ENCODE assay signal across 1 cellular context in the genomic region with DNA sequence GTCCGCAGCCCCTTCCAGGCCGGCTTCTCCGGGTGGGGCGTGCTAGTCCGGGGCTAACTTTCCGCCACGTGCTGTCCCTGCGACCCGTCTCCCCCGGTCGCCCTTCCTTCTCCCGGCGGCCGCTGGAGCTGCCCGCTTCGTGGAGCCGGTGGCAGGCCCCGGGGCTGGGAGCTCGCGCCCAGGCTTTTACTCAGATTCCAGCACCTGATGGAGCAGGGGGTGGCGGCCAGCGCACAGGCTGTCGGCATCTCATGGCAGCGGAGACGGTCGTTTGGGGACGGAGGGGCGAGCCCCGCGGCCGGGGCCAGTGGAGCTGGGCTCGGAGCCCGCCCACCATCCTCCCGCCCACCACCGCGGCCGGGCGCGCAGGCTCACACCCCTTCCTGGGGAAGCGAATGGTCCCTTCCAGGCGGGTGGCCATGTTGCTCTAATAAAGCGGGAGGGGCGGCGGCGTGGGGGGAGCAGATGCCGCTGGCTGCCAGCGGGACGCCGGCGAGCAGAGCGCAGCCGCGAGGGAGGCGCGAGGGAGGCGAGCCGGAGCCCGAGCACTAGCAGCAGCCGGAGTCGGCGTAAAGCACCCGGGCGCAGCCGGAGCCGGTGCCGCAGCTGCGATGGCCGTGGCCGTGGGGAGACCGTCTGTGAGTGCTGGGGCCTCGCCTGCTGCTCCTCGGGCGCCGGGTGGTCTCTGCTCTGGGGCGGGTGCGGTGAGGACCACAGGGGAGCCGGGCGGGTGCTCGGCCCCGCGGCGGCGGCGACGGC.
TF ChIP-seq lines count a peak whose summit lies in the region.

A gene (plus strand): TSS at position 460 of the 759 bp plus-strand sequence. CDS start 152 bp downstream, at position 612.

TF ChIP-seq in HepG2, 621 proteins besides CTCF, POLR2A, EP300 and RAD21 (continued from another document and continues in another):
- no peak for TF ChIP-seq NONO (IDR thresholded peaks at IDR 0.05)
- TF ChIP-seq NONO (CRISPR knock-in tag; conservative IDR thresholded peaks at IDR 0.05): peak; percentile 95
- peak; percentile 52 for TF ChIP-seq ZSCAN31 (CRISPR knock-in tag; IDR thresholded peaks at IDR 0.05; ENCODE audit: low read depth)
- TF ChIP-seq ZNF225 (CRISPR knock-in tag; IDR thresholded peaks at IDR 0.05): no peak; the same call in 1 of the 2 replicates
- TF ChIP-seq MLLT10 (CRISPR knock-in tag; IDR thresholded peaks at IDR 0.05): no peak
- no peak for TF ChIP-seq MXD4 (CRISPR knock-in tag; IDR thresholded peaks at IDR 0.05)
- no peak for TF ChIP-seq AHR (CRISPR knock-in tag; IDR thresholded peaks at IDR 0.05)
- peak; percentile 97 for TF ChIP-seq HNRNPLL (IDR thresholded peaks at IDR 0.05; ENCODE audit: low read depth, low read length, poor library complexity, severe bottlenecking)
- TF ChIP-seq MED1 (CRISPR knock-in tag; IDR thresholded peaks at IDR 0.05): peak; percentile 50
- TF ChIP-seq ZNF501 (CRISPR knock-in tag; IDR thresholded peaks at IDR 0.05): peak; percentile 61; the same call in 1 of the 2 replicates
- TF ChIP-seq ZNF788 (CRISPR knock-in tag; IDR thresholded peaks at IDR 0.05; ENCODE audit: borderline replicate concordance): peak; percentile 36; the same call in 1 of the 2 replicates
- TF ChIP-seq ZNF558 (CRISPR knock-in tag; IDR thresholded peaks at IDR 0.05; ENCODE audit: borderline replicate concordance): peak; percentile 91
- no peak for TF ChIP-seq LCORL (IDR thresholded peaks at IDR 0.05)
- peak; percentile 76 for TF ChIP-seq LCORL (CRISPR knock-in tag; IDR thresholded peaks at IDR 0.05)
- TF ChIP-seq ZNF614 (CRISPR knock-in tag; IDR thresholded peaks at IDR 0.05; ENCODE audit: borderline replicate concordance): peak; percentile 86; the same call in 1 of the 2 replicates
- TF ChIP-seq ZC3H13 (CRISPR knock-in tag; IDR thresholded peaks at IDR 0.05): no peak
- peak; percentile 80; the same call in 1 of the 2 replicates for TF ChIP-seq ZNF556 (CRISPR knock-in tag; IDR thresholded peaks at IDR 0.05; ENCODE audit: borderline replicate concordance)
- no peak for TF ChIP-seq ZNF354B (CRISPR knock-in tag; IDR thresholded peaks at IDR 0.05)
- TF ChIP-seq MEIS2 (CRISPR knock-in tag; IDR thresholded peaks at IDR 0.05): peak; percentile 43; the same call in 1 of the 2 replicates
- TF ChIP-seq SMC3 (IDR thresholded peaks at IDR 0.05; ENCODE audit: low read length): no peak
- no peak for TF ChIP-seq ZNF382 (CRISPR knock-in tag; IDR thresholded peaks at IDR 0.05; ENCODE audit: borderline replicate concordance)
- TF ChIP-seq SIN3B (IDR thresholded peaks at IDR 0.05; ENCODE audit: low read length): no peak
- TF ChIP-seq FOXO1 (CRISPR knock-in tag; IDR thresholded peaks at IDR 0.05): no peak; the same call in 1 of the 2 replicates
- peak; percentile 94 for TF ChIP-seq ZNF850 (CRISPR knock-in tag; conservative IDR thresholded peaks at IDR 0.05)
- no peak for TF ChIP-seq CHD2 (IDR thresholded peaks at IDR 0.05; ENCODE audit: low read depth, low read length)
- TF ChIP-seq, protein P1, sequence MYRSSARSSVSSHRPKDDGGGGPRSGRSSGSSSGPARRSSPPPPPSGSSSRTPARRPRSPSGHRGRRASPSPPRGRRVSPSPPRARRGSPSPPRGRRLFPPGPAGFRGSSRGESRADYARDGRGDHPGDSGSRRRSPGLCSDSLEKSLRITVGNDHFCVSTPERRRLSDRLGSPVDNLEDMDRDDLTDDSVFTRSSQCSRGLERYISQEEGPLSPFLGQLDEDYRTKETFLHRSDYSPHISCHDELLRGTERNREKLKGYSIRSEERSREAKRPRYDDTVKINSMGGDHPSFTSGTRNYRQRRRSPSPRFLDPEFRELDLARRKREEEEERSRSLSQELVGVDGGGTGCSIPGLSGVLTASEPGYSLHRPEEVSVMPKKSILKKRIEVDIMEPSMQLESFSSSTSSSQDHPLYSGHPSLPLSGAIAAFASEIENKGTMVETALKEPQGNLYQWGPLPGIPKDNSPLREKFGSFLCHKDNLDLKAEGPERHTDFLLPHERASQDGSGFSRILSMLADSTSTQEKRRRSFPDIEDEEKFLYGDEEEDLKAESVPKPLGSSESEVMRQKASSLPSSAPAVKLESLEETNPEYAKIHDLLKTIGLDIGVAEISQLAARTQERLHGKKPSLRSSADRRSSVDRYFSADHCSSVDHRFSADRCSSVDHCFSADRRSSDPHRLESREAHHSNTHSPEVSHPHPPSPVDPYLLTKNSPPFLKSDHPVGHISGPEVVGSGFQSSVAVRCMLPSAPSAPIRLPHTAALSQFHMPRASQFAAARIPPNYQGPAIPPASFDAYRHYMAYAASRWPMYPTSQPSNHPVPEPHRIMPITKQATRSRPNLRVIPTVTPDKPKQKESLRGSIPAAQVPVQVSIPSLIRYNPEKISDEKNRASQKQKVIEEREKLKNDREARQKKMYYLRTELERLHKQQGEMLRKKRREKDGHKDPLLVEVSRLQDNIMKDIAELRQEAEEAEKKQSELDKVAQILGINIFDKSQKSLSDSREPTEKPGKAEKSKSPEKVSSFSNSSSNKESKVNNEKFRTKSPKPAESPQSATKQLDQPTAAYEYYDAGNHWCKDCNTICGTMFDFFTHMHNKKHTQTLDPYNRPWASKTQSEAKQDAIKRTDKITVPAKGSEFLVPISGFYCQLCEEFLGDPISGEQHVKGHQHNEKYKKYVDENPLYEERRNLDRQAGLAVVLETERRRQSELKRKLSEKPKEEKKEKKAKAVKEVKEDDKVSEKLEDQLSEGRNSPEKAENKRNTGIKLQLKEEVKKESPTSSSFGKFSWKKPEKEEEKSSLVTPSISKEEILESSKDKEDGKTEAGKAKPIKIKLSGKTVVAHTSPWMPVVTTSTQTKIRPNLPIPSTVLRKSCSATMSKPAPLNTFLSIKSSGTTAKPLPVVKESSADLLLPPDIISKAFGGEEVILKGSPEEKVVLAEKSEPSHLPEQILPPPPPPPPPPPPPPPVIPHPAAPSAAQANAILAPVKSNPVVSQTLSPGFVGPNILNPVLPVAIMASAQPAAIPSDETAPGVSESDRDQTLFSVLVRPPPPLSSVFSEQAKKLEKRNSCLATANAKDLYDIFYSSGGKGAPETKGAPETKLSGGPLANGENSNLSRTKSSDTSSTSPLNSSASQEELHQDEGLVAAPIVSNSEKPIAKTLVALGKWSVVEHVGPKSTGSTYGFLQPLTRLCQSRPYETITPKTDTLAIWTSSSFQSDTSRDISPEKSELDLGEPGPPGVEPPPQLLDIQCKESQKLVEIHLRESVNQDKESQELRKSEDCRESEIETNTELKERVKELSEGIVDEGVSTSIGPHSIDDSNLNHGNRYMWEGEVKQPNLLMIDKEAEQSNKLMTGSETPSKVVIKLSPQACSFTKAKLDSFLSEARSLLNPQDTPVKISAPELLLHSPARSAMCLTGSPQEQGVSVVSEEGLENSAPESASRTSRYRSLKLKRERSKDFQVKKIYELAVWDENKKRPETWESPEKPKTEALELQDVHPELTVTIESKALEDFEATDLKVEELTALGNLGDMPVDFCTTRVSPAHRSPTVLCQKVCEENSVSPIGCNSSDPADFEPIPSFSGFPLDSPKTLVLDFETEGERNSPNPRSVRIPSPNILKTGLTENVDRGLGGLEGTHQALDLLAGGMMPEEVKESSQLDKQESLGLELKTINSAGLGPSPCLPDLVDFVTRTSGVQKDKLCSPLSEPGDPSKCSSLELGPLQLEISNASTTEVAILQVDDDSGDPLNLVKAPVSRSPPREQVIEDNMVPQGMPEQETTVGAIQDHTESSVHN (CRISPR knock-in tag; IDR thresholded peaks at IDR 0.05): peak; percentile 29; the same call in 1 of the 2 replicates
- TF ChIP-seq, protein P2, sequence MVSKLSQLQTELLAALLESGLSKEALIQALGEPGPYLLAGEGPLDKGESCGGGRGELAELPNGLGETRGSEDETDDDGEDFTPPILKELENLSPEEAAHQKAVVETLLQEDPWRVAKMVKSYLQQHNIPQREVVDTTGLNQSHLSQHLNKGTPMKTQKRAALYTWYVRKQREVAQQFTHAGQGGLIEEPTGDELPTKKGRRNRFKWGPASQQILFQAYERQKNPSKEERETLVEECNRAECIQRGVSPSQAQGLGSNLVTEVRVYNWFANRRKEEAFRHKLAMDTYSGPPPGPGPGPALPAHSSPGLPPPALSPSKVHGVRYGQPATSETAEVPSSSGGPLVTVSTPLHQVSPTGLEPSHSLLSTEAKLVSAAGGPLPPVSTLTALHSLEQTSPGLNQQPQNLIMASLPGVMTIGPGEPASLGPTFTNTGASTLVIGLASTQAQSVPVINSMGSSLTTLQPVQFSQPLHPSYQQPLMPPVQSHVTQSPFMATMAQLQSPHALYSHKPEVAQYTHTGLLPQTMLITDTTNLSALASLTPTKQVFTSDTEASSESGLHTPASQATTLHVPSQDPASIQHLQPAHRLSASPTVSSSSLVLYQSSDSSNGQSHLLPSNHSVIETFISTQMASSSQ (IDR thresholded peaks at IDR 0.05; ENCODE audit: low read depth): no peak
- TF ChIP-seq, protein P2 (CRISPR knock-in tag; IDR thresholded peaks at IDR 0.05; ENCODE audit: borderline replicate concordance): peak; percentile 51; the same call in 1 of the 2 replicates
- TF ChIP-seq HDAC6 (IDR thresholded peaks at IDR 0.05; ENCODE audit: low read depth, low read length): no peak
- TF ChIP-seq SNRNP70 (IDR thresholded peaks at IDR 0.05; ENCODE audit: low read depth, low read length): no peak
- TF ChIP-seq CBFB (CRISPR knock-in tag; IDR thresholded peaks at IDR 0.05): peak; percentile 81
- TF ChIP-seq PPARG (CRISPR knock-in tag; conservative IDR thresholded peaks at IDR 0.05): no peak
- TF ChIP-seq, protein P3, sequence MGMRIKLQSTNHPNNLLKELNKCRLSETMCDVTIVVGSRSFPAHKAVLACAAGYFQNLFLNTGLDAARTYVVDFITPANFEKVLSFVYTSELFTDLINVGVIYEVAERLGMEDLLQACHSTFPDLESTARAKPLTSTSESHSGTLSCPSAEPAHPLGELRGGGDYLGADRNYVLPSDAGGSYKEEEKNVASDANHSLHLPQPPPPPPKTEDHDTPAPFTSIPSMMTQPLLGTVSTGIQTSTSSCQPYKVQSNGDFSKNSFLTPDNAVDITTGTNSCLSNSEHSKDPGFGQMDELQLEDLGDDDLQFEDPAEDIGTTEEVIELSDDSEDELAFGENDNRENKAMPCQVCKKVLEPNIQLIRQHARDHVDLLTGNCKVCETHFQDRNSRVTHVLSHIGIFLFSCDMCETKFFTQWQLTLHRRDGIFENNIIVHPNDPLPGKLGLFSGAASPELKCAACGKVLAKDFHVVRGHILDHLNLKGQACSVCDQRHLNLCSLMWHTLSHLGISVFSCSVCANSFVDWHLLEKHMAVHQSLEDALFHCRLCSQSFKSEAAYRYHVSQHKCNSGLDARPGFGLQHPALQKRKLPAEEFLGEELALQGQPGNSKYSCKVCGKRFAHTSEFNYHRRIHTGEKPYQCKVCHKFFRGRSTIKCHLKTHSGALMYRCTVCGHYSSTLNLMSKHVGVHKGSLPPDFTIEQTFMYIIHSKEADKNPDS (CRISPR knock-in tag; IDR thresholded peaks at IDR 0.05): no peak
- TF ChIP-seq THAP11 (CRISPR knock-in tag; IDR thresholded peaks at IDR 0.05): peak; percentile 69
- TF ChIP-seq ZNF468 (CRISPR knock-in tag; IDR thresholded peaks at IDR 0.05): no peak
- no peak for TF ChIP-seq ZNF3 (CRISPR knock-in tag; IDR thresholded peaks at IDR 0.05)
- no peak for TF ChIP-seq SIX1 (CRISPR knock-in tag; IDR thresholded peaks at IDR 0.05; ENCODE audit: borderline replicate concordance)
- TF ChIP-seq, protein P4, sequence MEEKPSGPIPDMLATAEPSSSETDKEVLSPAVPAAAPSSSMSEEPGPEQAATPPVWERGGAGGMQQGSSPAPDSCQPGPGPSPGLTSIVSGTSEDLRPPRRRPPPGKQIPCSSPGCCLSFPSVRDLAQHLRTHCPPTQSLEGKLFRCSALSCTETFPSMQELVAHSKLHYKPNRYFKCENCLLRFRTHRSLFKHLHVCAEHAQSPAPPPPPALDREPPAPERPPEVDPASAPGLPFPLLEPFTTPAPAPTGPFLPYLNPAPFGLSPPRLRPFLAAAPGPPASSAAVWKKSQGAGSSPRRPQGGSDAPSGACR (CRISPR knock-in tag; IDR thresholded peaks at IDR 0.05): peak; percentile 62; the same call in 1 of the 2 replicates
- TF ChIP-seq ZNF446 (CRISPR knock-in tag; IDR thresholded peaks at IDR 0.05): peak; percentile 37; the same call in 1 of the 2 replicates
- no peak for TF ChIP-seq SRF (IDR thresholded peaks at IDR 0.05; ENCODE audit: low read depth, low read length)
- peak; percentile 54; the same call in 1 of the 2 replicates for TF ChIP-seq HNRNPUL1 (IDR thresholded peaks at IDR 0.05; ENCODE audit: low read depth, low read length)
